ENCODE assay signal across 8 cellular contexts in genomic region chr10:132347211-132347930, GRCh38.
"Had no signal": no experiment of that assay in that cellular context is flagged by ENCODE, and none has a peak within 500 bp of the region (broad histone marks: within the 10 kb centered on the region; RNA-seq: fewer than 3 reads in every experiment).

No MANE protein-coding gene starts in this region.

- DNase-seq: activated CD4-positive, alpha-beta memory T cell treated with anti-CD3 and anti-CD28 coated beads for 36 hours; activated naive CD4-positive, alpha-beta T cell treated with anti-CD3 and anti-CD28 coated beads for 36 hours; foreskin keratinocyte; immature natural killer cell; natural killer cell; stimulated activated CD4-positive, alpha-beta T cell treated with anti-CD3 and anti-CD28 coated beads, Interleukin-4, amount 100 ng/mL, for 4 hours; transverse colon had no signal

- H3K4me3 Mint-ChIP-seq: activated CD4-positive, alpha-beta memory T cell treated with anti-CD3 and anti-CD28 coated beads for 36 hours; activated naive CD4-positive, alpha-beta T cell treated with anti-CD3 and anti-CD28 coated beads for 36 hours; activated T-helper 1 cell treated with anti-CD3 and anti-CD28 coated beads, Interleukin-12 subunit alpha, Interleukin-12 subunit beta, Interleukin-2, Interleukin-4 antibody, amounts not matched to agents 30 ng/mL and 10 ng/mL and 1 ng/mL, durations not matched to agents 14 hours and 24 hours and 36 hours; immature natural killer cell; natural killer cell had no signal

- H3K9me3 Mint-ChIP-seq: activated naive CD4-positive, alpha-beta T cell treated with anti-CD3 and anti-CD28 coated beads for 36 hours; activated T-helper 1 cell treated with anti-CD3 and anti-CD28 coated beads, Interleukin-12 subunit alpha, Interleukin-12 subunit beta, Interleukin-2, Interleukin-4 antibody, amounts not matched to agents 30 ng/mL and 10 ng/mL and 1 ng/mL, durations not matched to agents 14 hours and 24 hours and 36 hours; immature natural killer cell; natural killer cell had no signal

- H3K4me1 Mint-ChIP-seq: natural killer cell had no signal

- H3K27ac Mint-ChIP-seq: activated CD4-positive, alpha-beta memory T cell treated with anti-CD3 and anti-CD28 coated beads for 36 hours; activated naive CD4-positive, alpha-beta T cell treated with anti-CD3 and anti-CD28 coated beads for 36 hours; activated T-helper 1 cell treated with anti-CD3 and anti-CD28 coated beads, Interleukin-12 subunit alpha, Interleukin-12 subunit beta, Interleukin-2, Interleukin-4 antibody, amounts not matched to agents 30 ng/mL and 10 ng/mL and 1 ng/mL, durations not matched to agents 14 hours and 24 hours and 36 hours; immature natural killer cell had no signal

- H3K27me3 Mint-ChIP-seq: activated CD4-positive, alpha-beta memory T cell treated with anti-CD3 and anti-CD28 coated beads for 36 hours had no signal

- ATAC-seq: foreskin keratinocyte, natural killer cell had no signal
